20 cellular contexts compared by ENCODE assay signal in the genomic region with DNA sequence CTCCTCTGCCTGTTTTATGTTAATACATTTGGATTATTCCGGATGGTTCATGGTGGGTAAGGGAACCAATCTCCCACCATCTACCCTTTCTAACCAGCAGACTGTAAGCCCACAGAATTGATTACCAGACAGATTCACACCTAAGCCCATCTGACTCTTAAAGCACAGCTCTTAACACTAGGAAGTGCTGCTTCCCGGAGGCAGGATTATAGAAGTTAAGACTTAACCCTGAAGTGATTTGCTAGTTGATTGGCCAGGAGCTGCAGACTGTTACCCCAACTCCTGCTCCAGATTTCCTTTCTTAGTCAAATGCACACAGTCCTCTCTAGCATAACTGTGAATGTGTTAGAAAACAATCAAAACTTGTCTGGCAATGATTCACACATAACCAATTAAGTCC.
DNase-seq lines count a peak whose midpoint lies in the region; TF ChIP-seq lines count a peak whose summit lies in the region.
"Had no signal": no experiment of that assay in that cellular context is flagged by ENCODE, and none has a peak within 500 bp of the region (broad histone marks: within the 10 kb centered on the region; RNA-seq: fewer than 3 reads in every experiment).

No MANE protein-coding gene starts in this region.

- peaks cover 10% of the 10 kb centered on the region for H3K9me3 Mint-ChIP-seq in mesothelial cell of epicardium

- DNase-seq in NCI-H524 (lab: John Stamatoyannopoulos, UW), result peak; percentile 9 to 52
- DNase-seq in NCI-H524 treated with DMSO at 0.1 percent for 48 hours (lab: John Stamatoyannopoulos, UW), result no peak
- DNase-seq in astrocyte of the hippocampus (ENCODE audit: low read depth, low spot score), result peak; percentile 26
- DNase-seq in mesothelial cell of epicardium (ENCODE audit: low spot score in 2 of 2, unreplicated experiment in 2 of 2), result no peak
- DNase-seq in posterior vena cava (ENCODE audit: low spot score), result no peak
- no peak for DNase-seq in GDM1 (lab: John Stamatoyannopoulos, UW)
- DNase-seq in stimulated activated CD4-positive, alpha-beta T cell treated with anti-CD3 and anti-CD28 coated beads, Interleukin-2, amount 100 ng/mL, for 24 hours, result no peak
- DNase-seq in head of caudate nucleus, result no peak
- DNase-seq: activated CD4-positive, alpha-beta T cell treated with anti-CD3 and anti-CD28 coated beads, Interleukin-2, amount 10 ng/mL, durations not matched to agents 7 days and 5 days; activated CD8-positive, alpha-beta memory T cell treated with anti-CD3 and anti-CD28 coated beads, Interleukin-2, amount 50 U/mL, for 4 hours; amniotic stem cell; DMS53; effector CD4-positive, alpha-beta T cell; left ventricle myocardium inferior; NCI-H187 treated with DMSO at 0.1 percent for 48 hours; NK-92 treated with Interleukin-12 subunit alpha and Interleukin-12 subunit beta, amount 100 ng/mL, for 24 hours; nucleus accumbens; right lobe of liver; stimulated activated naive CD4-positive, alpha-beta T cell had no signal

- TF ChIP-seq CTCF in mesothelial cell of epicardium (IDR thresholded peaks at IDR 0.05; ENCODE audit: unreplicated experiment), result no peak

- no peaks in the 10 kb centered on the region for H3K27me3 Mint-ChIP-seq in mesothelial cell of epicardium (ENCODE audit: low read depth)
- H3K27me3 Mint-ChIP-seq: activated CD4-positive, alpha-beta T cell treated with anti-CD3 and anti-CD28 coated beads, Interleukin-2, amount 10 ng/mL, durations not matched to agents 7 days and 5 days; central memory CD8-positive, alpha-beta T cell had no signal

- intact Hi-C loops in posterior vena cava (cut with DNase I), result no loop called here
- intact Hi-C loops in head of caudate nucleus (cut with DNase I), result no loop called here

- peaks cover 11% of the 10 kb centered on the region for H3K4me1 Mint-ChIP-seq in mesothelial cell of epicardium
- H3K4me1 Mint-ChIP-seq: central memory CD8-positive, alpha-beta T cell had no signal

- peaks cover 3% of the 10 kb centered on the region for H3K36me3 Mint-ChIP-seq in mesothelial cell of epicardium

- H3K4me3 Mint-ChIP-seq in mesothelial cell of epicardium, result no peak overlapping the region
- H3K4me3 Mint-ChIP-seq: activated CD4-positive, alpha-beta T cell treated with anti-CD3 and anti-CD28 coated beads, Interleukin-2, amount 10 ng/mL, durations not matched to agents 7 days and 5 days; central memory CD8-positive, alpha-beta T cell had no signal

- peak overlapping the region; percentile 48 for H3K27ac Mint-ChIP-seq in mesothelial cell of epicardium
- H3K27ac Mint-ChIP-seq: activated CD4-positive, alpha-beta T cell treated with anti-CD3 and anti-CD28 coated beads, Interleukin-2, amount 10 ng/mL, durations not matched to agents 7 days and 5 days had no signal

Comparison
In these comparisons a context has a peak if more than half of its experiments do, and no peak if none do; other contexts are left out.
1. DNase-seq: peak in NCI-H524 (2 of 2) and astrocyte of the hippocampus (single experiment); none in NCI-H524 treated with DMSO at 0.1 percent for 48 hours (single experiment), mesothelial cell of epicardium (0 of 2), posterior vena cava (single experiment), GDM1 (single experiment), stimulated activated CD4-positive, alpha-beta T cell treated with anti-CD3 and anti-CD28 coated beads, Interleukin-2, amount 100 ng/mL, for 24 hours (0 of 2) and head of caudate nucleus (0 of 42).